Comparison of ENCODE assay signal across 13 cellular contexts in genomic region chr3:188489639-188490405, GRCh38.
DNase-seq lines count a peak whose midpoint lies in the region; ATAC-seq and TF ChIP-seq lines count a peak whose summit lies in the region.
"Had no signal": no experiment of that assay in that cellular context is flagged by ENCODE, and none has a peak within 500 bp of the region (broad histone marks: within the 10 kb centered on the region; RNA-seq: fewer than 3 reads in every experiment).

No MANE protein-coding gene starts in this region.

- DNase-seq in GM23248, result peak; percentile 86
- DNase-seq in OCI-M1 (lab: John Stamatoyannopoulos, UW), result peak; percentile 68
- DNase-seq in foreskin fibroblast, result peak; percentile 64 to 71
- no peak for DNase-seq in MV-4-11 (lab: John Stamatoyannopoulos, UW)
- no peak for DNase-seq in RKO (ENCODE audit: low spot score)
- no peak for DNase-seq in NCI-H748 (lab: John Stamatoyannopoulos, UW; ENCODE audit: unreplicated experiment)
- DNase-seq: NCI-H510A; stimulated activated CD4-positive, alpha-beta T cell treated with anti-CD3 and anti-CD28 coated beads, Interleukin-2, amount 100 ng/mL, for 24 hours; T1000 had no signal

- no peak for ATAC-seq in GM21528 (IDR thresholded peaks at IDR 0.05; ENCODE audit: low FRiP score, unreplicated experiment)
- ATAC-seq: natural killer cell treated with Interleukin-12 subunit alpha and Interleukin-12 subunit beta and Interleukin-15 and Interleukin-18, amount 100 ng/mL, for 72 hours had no signal

- peak overlapping the region; percentile 0; the same call in 1 of the 2 replicates for H3K4me2 ChIP-seq in BLaER1
- peak overlapping the region; percentile 13 for H3K4me2 ChIP-seq in GM23248 (ENCODE audit: unreplicated experiment)

- peaks cover 18% of the 10 kb centered on the region for H3K4me1 ChIP-seq in BLaER1
- H3K4me1 ChIP-seq in GM23248 (ENCODE audit: insufficient read depth), result peaks cover 40% of the 10 kb centered on the region

- H3K36me3 ChIP-seq in BLaER1 (peaks cover 25% of the 10 kb centered on the region), GM23248 (ENCODE audit: low read depth) (peaks cover 11% of the 10 kb centered on the region; the same call in 1 of the 2 replicates)

- H3K9ac ChIP-seq in BLaER1 (no peak overlapping the region), GM23248 (no peak overlapping the region)

- peaks cover 35% of the 10 kb centered on the region for H3F3A ChIP-seq in GM23248 (ENCODE audit: insufficient read depth)

- 74 to 83% methylated on average over 1 of the region's 1 CpG for WGBS in GM23248 (ENCODE audit: low coverage in 1 of 2, low lambda C conversion rate in 2 of 2, missing lambda C conversion rate in 2 of 2), 2 experiments

- no peak for TF ChIP-seq CTCF in foreskin fibroblast (IDR thresholded peaks at IDR 0.05; ENCODE audit: low read depth, low read length)

- H3K79me2 ChIP-seq in GM23248 (ENCODE audit: insufficient read depth), result peaks cover 19% of the 10 kb centered on the region

- H2AFZ ChIP-seq in GM23248, result no peak overlapping the region

- H3K27ac ChIP-seq in BLaER1 (no peak overlapping the region), GM23248 (peak overlapping the region; percentile 62)

- H4K20me1 ChIP-seq in BLaER1 (no peaks in the 10 kb centered on the region), GM23248 (ENCODE audit: insufficient read depth) (no peaks in the 10 kb centered on the region)

- H3K27me3 ChIP-seq in BLaER1, result no peaks in the 10 kb centered on the region
- H3K27me3 ChIP-seq in GM23248 (replicated peaks; ENCODE audit: insufficient read depth), result no peaks in the 10 kb centered on the region

- H3K4me3 ChIP-seq in BLaER1 (no peak overlapping the region), GM23248 (no peak overlapping the region), foreskin fibroblast (ENCODE audit: low read depth in 1 of 2, low read length in 2 of 2) (no peak overlapping the region)
- H3K4me3 ChIP-seq: thoracic aorta had no signal

- in situ Hi-C loops in GM23248 (cut with MboI), result loop anchor here (25.0 kb wide), 1 partner anchor 753 kb away; the partner anchor contains the start of gene BCL6

- no peaks in the 10 kb centered on the region for H3K9me2 ChIP-seq in GM23248 (ENCODE audit: insufficient read depth)

- H3K9me3 ChIP-seq in BLaER1, result no peaks in the 10 kb centered on the region
- H3K9me3 ChIP-seq in GM23248 (ENCODE audit: low read depth), result no peaks in the 10 kb centered on the region
- H3K9me3 ChIP-seq: thoracic aorta had no signal

Comparison
In these comparisons a context has a peak if more than half of its experiments do, and no peak if none do; other contexts are left out.
1. DNase-seq: peak in GM23248 (single experiment), OCI-M1 (single experiment) and foreskin fibroblast (2 of 2); none in MV-4-11 (single experiment), RKO (single experiment) and NCI-H748 (single experiment).